ENCODE assay signal across 26 cellular contexts in the genomic region with DNA sequence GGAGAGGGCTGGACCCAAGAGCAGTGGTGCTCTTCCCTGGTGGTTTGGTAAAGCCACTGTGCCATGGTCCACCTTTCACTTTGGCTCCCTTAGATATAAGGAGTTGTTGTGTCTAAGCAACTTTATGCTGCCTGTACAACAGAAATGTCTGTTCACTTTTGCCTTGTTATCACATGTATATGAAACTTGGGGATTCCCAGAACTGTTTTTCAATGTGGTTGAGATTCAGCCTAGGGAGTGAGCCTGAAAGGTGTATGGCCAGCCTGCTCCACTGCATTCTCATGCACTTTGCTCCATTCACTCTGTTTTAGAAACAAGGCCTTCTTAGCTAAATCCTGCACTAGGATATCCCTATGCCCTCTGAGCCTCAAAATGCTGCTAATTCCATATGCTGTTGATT.
A peak's percentile ranks its signal among the peaks of the same experiment; 100 is the strongest.
DNase-seq lines count a peak whose midpoint lies in the region; ATAC-seq and TF ChIP-seq lines count a peak whose summit lies in the region.
"Had no signal": no experiment of that assay in that cellular context is flagged by ENCODE, and none has a peak within 500 bp of the region (broad histone marks: within the 10 kb centered on the region; RNA-seq: fewer than 3 reads in every experiment).

No MANE protein-coding gene starts in this region.

- no peak overlapping the region for H3K4me3 ChIP-seq in epithelial cell of esophagus (ENCODE audit: low read length)
- H3K4me3 ChIP-seq: neural progenitor cell, prostate gland, SJSA1, uterus had no signal

- peak overlapping the region; percentile 3 for H3K4me3 Mint-ChIP-seq in Calu3 (ENCODE audit: low read depth, unreplicated experiment)
- H3K4me3 Mint-ChIP-seq in activated CD4-positive, alpha-beta T cell treated with anti-CD3 and anti-CD28 coated beads for 36 hours, result no peak overlapping the region
- H3K4me3 Mint-ChIP-seq: activated CD4-positive, alpha-beta memory T cell treated with anti-CD3 and anti-CD28 coated beads, Interleukin-2, amount 10 ng/mL, durations not matched to agents 7 days and 5 days; activated naive CD4-positive, alpha-beta T cell treated with anti-CD3 and anti-CD28 coated beads for 36 hours; activated T-cell treated with anti-CD3 and anti-CD28 coated beads, Interleukin-2, amount 50 U/mL, for 4 hours; neural progenitor cell; WTC11 had no signal

- no peaks in the 10 kb centered on the region for H3K9me3 Mint-ChIP-seq in Calu3 (ENCODE audit: low read depth, unreplicated experiment)
- no peaks in the 10 kb centered on the region for H3K9me3 Mint-ChIP-seq in activated CD4-positive, alpha-beta T cell treated with anti-CD3 and anti-CD28 coated beads for 36 hours (ENCODE audit: low read depth)
- H3K9me3 Mint-ChIP-seq: activated naive CD4-positive, alpha-beta T cell treated with anti-CD3 and anti-CD28 coated beads for 36 hours; activated T-cell treated with anti-CD3 and anti-CD28 coated beads, Interleukin-2, amount 50 U/mL, for 4 hours; neural progenitor cell; WTC11 had no signal

- no TSS peak for BruUV-seq in Calu3 (replicated peaks; lab: Mats Ljungman, UMichigan)

- H3K36me3 Mint-ChIP-seq in Calu3 (ENCODE audit: insufficient read depth, unreplicated experiment), result peaks cover 14% of the 10 kb centered on the region
- no peaks in the 10 kb centered on the region for H3K36me3 Mint-ChIP-seq in activated CD4-positive, alpha-beta T cell treated with anti-CD3 and anti-CD28 coated beads for 36 hours (ENCODE audit: low read depth)
- H3K36me3 Mint-ChIP-seq: neural progenitor cell, WTC11 had no signal

- intact Hi-C loops in Calu3 (cut with micrococcal nuclease; ENCODE audit: unreplicated experiment), result no loop called here
- intact Hi-C loops in activated CD4-positive, alpha-beta T cell treated with anti-CD3 and anti-CD28 coated beads for 36 hours (cut with DNase I, micrococcal nuclease), result no loop called here

- H3K27me3 Mint-ChIP-seq in Calu3 (ENCODE audit: unreplicated experiment), result no peaks in the 10 kb centered on the region
- H3K27me3 Mint-ChIP-seq in activated CD4-positive, alpha-beta T cell treated with anti-CD3 and anti-CD28 coated beads for 36 hours, result no peaks in the 10 kb centered on the region
- H3K27me3 Mint-ChIP-seq: activated CD4-positive, alpha-beta memory T cell treated with anti-CD3 and anti-CD28 coated beads, Interleukin-2, amount 10 ng/mL, durations not matched to agents 7 days and 5 days had no signal

- TF ChIP-seq CTCF in Calu3 (IDR thresholded peaks at IDR 0.05; ENCODE audit: unreplicated experiment) (no peak), epithelial cell of esophagus (IDR thresholded peaks at IDR 0.05; ENCODE audit: insufficient read depth, low read depth, low read length, missing control alignments) (no peak), GM10266 (IDR thresholded peaks at IDR 0.05; ENCODE audit: control insufficient read depth, insufficient read depth, low read depth, missing control alignments) (no peak)

- peak overlapping the region; percentile 70 for H3K27ac Mint-ChIP-seq in Calu3 (ENCODE audit: unreplicated experiment)
- no peak overlapping the region for H3K27ac Mint-ChIP-seq in activated CD4-positive, alpha-beta T cell treated with anti-CD3 and anti-CD28 coated beads for 36 hours
- H3K27ac Mint-ChIP-seq: activated CD4-positive, alpha-beta memory T cell treated with anti-CD3 and anti-CD28 coated beads, Interleukin-2, amount 10 ng/mL, durations not matched to agents 7 days and 5 days; activated naive CD4-positive, alpha-beta T cell treated with anti-CD3 and anti-CD28 coated beads for 36 hours; neural progenitor cell; WTC11 had no signal

- ATAC-seq in GM19023 (IDR thresholded peaks at IDR 0.05; ENCODE audit: unreplicated experiment) (peak; percentile 56), HG02884 (IDR thresholded peaks at IDR 0.05; ENCODE audit: unreplicated experiment) (peak; percentile 64), HG02610 (IDR thresholded peaks at IDR 0.05; ENCODE audit: unreplicated experiment) (no peak)
- ATAC-seq in activated CD4-positive, alpha-beta T cell treated with anti-CD3 and anti-CD28 coated beads for 36 hours, result no peak
- ATAC-seq: activated T-cell treated with anti-CD3 and anti-CD28 coated beads, Interleukin-2, amount 50 U/mL, for 4 hours; HCT116; left lobe of liver; WTC11 had no signal

- DNase-seq in Calu3, result no peak
- DNase-seq in epithelial cell of esophagus (ENCODE audit: low read depth), result peak; percentile 29
- DNase-seq in activated CD4-positive, alpha-beta T cell treated with anti-CD3 and anti-CD28 coated beads for 36 hours, result no peak
- no peak for DNase-seq in NCI-H774 (lab: John Stamatoyannopoulos, UW)
- no peak for DNase-seq in GM10266 (ENCODE audit: extremely low spot score)
- DNase-seq: activated CD4-positive, alpha-beta memory T cell treated with anti-CD3 and anti-CD28 coated beads, Interleukin-2, amount 10 ng/mL, durations not matched to agents 7 days and 5 days; activated naive CD4-positive, alpha-beta T cell treated with anti-CD3 and anti-CD28 coated beads for 36 hours; activated T-cell treated with anti-CD3 and anti-CD28 coated beads, Interleukin-2, amount 50 U/mL, for 4 hours; cerebellar nuclear complex; DMS79; effector memory CD4-positive, alpha-beta T cell; glutamatergic neuron; NCI-H1417 treated with DMSO at 0.1 percent for 48 hours; NCI-H2171 treated with DMSO at 0.1 percent for 48 hours; NCI-H82; stimulated activated CD4-positive, alpha-beta T cell treated with anti-CD3 and anti-CD28 coated beads, Interleukin-4, amount 100 ng/mL, for 1 hour; uterus had no signal

- H3K4me1 Mint-ChIP-seq in Calu3 (ENCODE audit: low read depth, unreplicated experiment), result peaks cover 72% of the 10 kb centered on the region
- H3K4me1 Mint-ChIP-seq in activated CD4-positive, alpha-beta T cell treated with anti-CD3 and anti-CD28 coated beads for 36 hours, result peaks cover 4% of the 10 kb centered on the region

- CTCF ChIA-PET in Calu3 (lab: Charles Lee), result no interaction called here
- CTCF ChIA-PET in activated CD4-positive, alpha-beta T cell treated with anti-CD3 and anti-CD28 coated beads for 36 hours (lab: Charles Lee), result no interaction called here

- POLR2A ChIA-PET in activated CD4-positive, alpha-beta T cell treated with anti-CD3 and anti-CD28 coated beads for 36 hours (lab: Charles Lee), result no interaction called here

Comparison
In these comparisons a context has a peak if more than half of its experiments do, and no peak if none do; other contexts are left out.
1. ATAC-seq: peak in GM19023 (single experiment) and HG02884 (single experiment); none in activated CD4-positive, alpha-beta T cell treated with anti-CD3 and anti-CD28 coated beads for 36 hours (single experiment) and HG02610 (single experiment).